Comparison of ENCODE assay signal across 25 cellular contexts in genomic region chr2:85988914-85989270, GRCh38.
DNase-seq lines count a peak whose midpoint lies in the region; ATAC-seq, FAIRE-seq and TF ChIP-seq lines count a peak whose summit lies in the region.
"Had no signal": no experiment of that assay in that cellular context is flagged by ENCODE, and none has a peak within 500 bp of the region (broad histone marks: within the 10 kb centered on the region; RNA-seq: fewer than 3 reads in every experiment).

No MANE protein-coding gene starts in this region.

- BruUV-seq in K562 (replicated peaks; lab: Mats Ljungman, UMichigan) = no TSS peak

- no peaks in the 10 kb centered on the region for H3K9me3 ChIP-seq in SK-N-MC (ENCODE audit: low read depth, low read length)
- no peaks in the 10 kb centered on the region for H3K9me3 ChIP-seq in K562 (replicated peaks; ENCODE audit: control insufficient read depth, insufficient read depth, low read depth, low read length)
- no peaks in the 10 kb centered on the region for H3K9me3 ChIP-seq in muscle layer of colon (ENCODE audit: low read length)
- H3K9me3 ChIP-seq: body of pancreas had no signal

- H3K36me3 ChIP-seq in SK-N-MC (ENCODE audit: insufficient read depth, low read length) = no peaks in the 10 kb centered on the region
- no peaks in the 10 kb centered on the region for H3K36me3 ChIP-seq in K562 (ENCODE audit: control insufficient read depth, insufficient read depth, low read length)
- H3K36me3 ChIP-seq in muscle layer of colon (ENCODE audit: insufficient read depth, low read length) = no peaks in the 10 kb centered on the region

- no peak for DNase-seq in SK-N-MC (ENCODE audit: low read depth, low spot score)
- peak in 1 of 4 experiments; percentile 20 for DNase-seq in K562 (ENCODE audit: extremely low read depth in 1 of 4, low spot score in 3 of 4)
- no peak for DNase-seq in GM19239 (ENCODE audit: insufficient read length, low spot score)
- DNase-seq in posterior vena cava (ENCODE audit: low spot score) = no peak
- no peak for DNase-seq in DMS153 (lab: John Stamatoyannopoulos, UW)
- DNase-seq: activated CD4-positive, CD25-positive, alpha-beta regulatory T cell treated with anti-CD3 and anti-CD28 coated beads, Interleukin-2, amount 50 U/mL, for 72 hours; activated CD8-positive, alpha-beta memory T cell treated with anti-CD3 and anti-CD28 coated beads, Interleukin-2, amount 10 ng/mL, durations not matched to agents 7 days and 5 days; activated naive CD8-positive, alpha-beta T cell treated with anti-CD3 and anti-CD28 coated beads, Interleukin-2, amount 10 ng/mL, durations not matched to agents 7 days and 5 days; AML-193; body of pancreas; CD8-positive, alpha-beta memory T cell; DMS53; effector memory CD4-positive, alpha-beta T cell; GDM1; kidney glomerular epithelial cell; NCI-H1092; NCI-H2029; NCI-H345; OCI-M1; retina; SHP77 treated with DMSO at 0.1 percent for 48 hours had no signal

- no peaks in the 10 kb centered on the region for H3K27me3 ChIP-seq in K562 (ENCODE audit: control insufficient read depth in 2 of 2, insufficient read depth in 2 of 2, low read length in 2 of 2)
- H3K27me3 ChIP-seq in muscle layer of colon (ENCODE audit: control insufficient read depth in 1 of 2, insufficient read depth in 2 of 2, low read length in 2 of 2) = no peaks in the 10 kb centered on the region
- H3K27me3 ChIP-seq: body of pancreas had no signal

- no peak for TF ChIP-seq RAD21 in K562 (CRISPR knock-in tag; conservative IDR thresholded peaks at IDR 0.05 in 1 of 2, IDR thresholded peaks at IDR 0.05 in 1 of 2)

- H3K4me1 Mint-ChIP-seq in stimulated activated memory B cell treated with anti-CD40 and anti-IgM and Interleukin-4, amounts not matched to agents 10 μg/mL and 1 μg/mL and 100 μg/mL, for 72 hours = peaks cover 13% of the 10 kb centered on the region

- in situ Hi-C loops in K562 (cut with MboI) = no loop called here

- peak overlapping the region; percentile 18 for H3K27ac Mint-ChIP-seq in stimulated activated memory B cell treated with anti-CD40 and anti-IgM and Interleukin-4, amounts not matched to agents 10 μg/mL and 1 μg/mL and 100 μg/mL, for 72 hours
- H3K27ac Mint-ChIP-seq: activated CD8-positive, alpha-beta memory T cell treated with anti-CD3 and anti-CD28 coated beads, Interleukin-2, amount 10 ng/mL, durations not matched to agents 7 days and 5 days had no signal

- H3K79me2 ChIP-seq in K562 (ENCODE audit: control insufficient read depth, insufficient read depth, low read length) = no peaks in the 10 kb centered on the region

- POLR2A ChIA-PET in K562 (lab: Yijun Ruan, JAX) = interaction anchor here (0.5 to 2.9 kb wide), 8 partner anchors 10 to 488 kb away, joined by 3 to 15 read pairs (median 3); no protein-coding TSS in a partner anchor

- no peak for FAIRE-seq in K562 (lab: Jason Lieb, UNC)
- no peak for FAIRE-seq in GM19239 (lab: Jason Lieb, UNC)
- FAIRE-seq: GM18507 had no signal

- no peak for TF ChIP-seq POLR2A in K562 (conservative IDR thresholded peaks at IDR 0.05)

- no peaks in the 10 kb centered on the region for H3K27me3 Mint-ChIP-seq in stimulated activated memory B cell treated with anti-CD40 and anti-IgM and Interleukin-4, amounts not matched to agents 10 μg/mL and 1 μg/mL and 100 μg/mL, for 72 hours
- H3K27me3 Mint-ChIP-seq: activated CD8-positive, alpha-beta memory T cell treated with anti-CD3 and anti-CD28 coated beads, Interleukin-2, amount 10 ng/mL, durations not matched to agents 7 days and 5 days; CD8-positive, alpha-beta memory T cell had no signal

- no peak for TF ChIP-seq EP300 in K562 (IDR thresholded peaks at IDR 0.05; ENCODE audit: low read length)

- no peaks in the 10 kb centered on the region for H3K9me3 Mint-ChIP-seq in stimulated activated memory B cell treated with anti-CD40 and anti-IgM and Interleukin-4, amounts not matched to agents 10 μg/mL and 1 μg/mL and 100 μg/mL, for 72 hours
- H3K9me3 Mint-ChIP-seq: CD8-positive, alpha-beta memory T cell had no signal

- H3K36me3 Mint-ChIP-seq in stimulated activated memory B cell treated with anti-CD40 and anti-IgM and Interleukin-4, amounts not matched to agents 10 μg/mL and 1 μg/mL and 100 μg/mL, for 72 hours = no peaks in the 10 kb centered on the region
- H3K36me3 Mint-ChIP-seq: CD8-positive, alpha-beta memory T cell had no signal

- H3K27ac ChIP-seq in SK-N-MC (0 out of 2 replicates have a peak overlapping the region, but pooled peaks have one; percentile 25), K562 (ENCODE audit: extremely low read depth, low read depth, low read length) (peak overlapping the region; percentile 43; the same call in 1 of the 3 replicates), muscle layer of colon (ENCODE audit: low read depth, low read length) (peak overlapping the region; percentile 69)

- no peak overlapping the region for H3K4me3 Mint-ChIP-seq in stimulated activated memory B cell treated with anti-CD40 and anti-IgM and Interleukin-4, amounts not matched to agents 10 μg/mL and 1 μg/mL and 100 μg/mL, for 72 hours
- H3K4me3 Mint-ChIP-seq: activated CD8-positive, alpha-beta memory T cell treated with anti-CD3 and anti-CD28 coated beads, Interleukin-2, amount 10 ng/mL, durations not matched to agents 7 days and 5 days; activated naive CD8-positive, alpha-beta T cell treated with anti-CD3 and anti-CD28 coated beads, Interleukin-2, amount 10 ng/mL, durations not matched to agents 7 days and 5 days; CD8-positive, alpha-beta memory T cell had no signal

- no peak overlapping the region for H3K9ac ChIP-seq in SK-N-MC (ENCODE audit: insufficient read length)
- peak overlapping the region; percentile 29 to 43; a peak in 2 of 4 replicates for H3K9ac ChIP-seq in K562 (ENCODE audit: insufficient read depth in 1 of 2, low read depth in 2 of 2, low read length in 2 of 2)
- no peak overlapping the region for H3K9ac ChIP-seq in muscle layer of colon (ENCODE audit: low read length)

- intact Hi-C loops in K562 (cut with micrococcal nuclease) = no loop called here
- intact Hi-C loops in posterior vena cava (cut with DNase I) = no loop called here

- CTCF ChIA-PET in K562 (lab: Yijun Ruan, JAX; ENCODE audit: low intra/inter-chr PET ratio) = no interaction called here

- peak; percentile 40; the same call in 2 of the 3 replicates for ATAC-seq in K562
- no peak for ATAC-seq in stimulated activated memory B cell treated with anti-CD40 and anti-IgM and Interleukin-4, amounts not matched to agents 10 μg/mL and 1 μg/mL and 100 μg/mL, for 72 hours
- ATAC-seq: activated CD8-positive, alpha-beta memory T cell treated with anti-CD3 and anti-CD28 coated beads, Interleukin-2, amount 10 ng/mL, durations not matched to agents 7 days and 5 days; body of pancreas; esophagus mucosa had no signal

- H4K20me1 ChIP-seq in K562 (replicated peaks; ENCODE audit: control insufficient read depth, insufficient read depth, low read length) = no peaks in the 10 kb centered on the region

- H2AFZ ChIP-seq in K562 (ENCODE audit: low read depth, low read length) = peak overlapping the region; percentile 89

- H3K4me3 ChIP-seq in SK-N-MC = no peak overlapping the region
- H3K4me3 ChIP-seq in K562 = no peak overlapping the region
- H3K4me3 ChIP-seq in muscle layer of colon (ENCODE audit: low read depth in 1 of 2, low read length in 2 of 2) = no peak overlapping the region
- H3K4me3 ChIP-seq: body of pancreas had no signal

- TF ChIP-seq CTCF in K562 (IDR thresholded peaks at IDR 0.05 in 2 of 3, conservative IDR thresholded peaks at IDR 0.05 in 1 of 3; ENCODE audit: insufficient read depth in 2 of 3, low read depth in 1 of 3, low read length in 3 of 3) = no peak

- H3K4me1 ChIP-seq in K562 (replicated peaks in 1 of 2; ENCODE audit: control insufficient read depth in 2 of 2, insufficient read depth in 2 of 2, low read length in 2 of 2) = peaks cover 30 to 42% of the 10 kb centered on the region in 2 experiments
- peaks cover 23% of the 10 kb centered on the region for H3K4me1 ChIP-seq in muscle layer of colon (ENCODE audit: insufficient read depth, low read length)

- no peaks in the 10 kb centered on the region for H3K9me1 ChIP-seq in K562 (ENCODE audit: control insufficient read depth, insufficient read depth, low read length)

- 0 out of 2 replicates have a peak overlapping the region, but pooled peaks have one; percentile 32 for H3K4me2 ChIP-seq in K562 (ENCODE audit: insufficient read depth, low read length)

- 57% methylated on average over 7 of the region's 7 CpGs for WGBS in K562 (ENCODE audit: insufficient coverage, low coverage, missing lambda C conversion rate)

TF ChIP-seq in K562, 482 proteins besides CTCF, POLR2A, EP300 and RAD21 (continues in another document):
- TF ChIP-seq MCM7 (IDR thresholded peaks at IDR 0.05) = no peak
- peak; percentile 58 for TF ChIP-seq ZBTB7A (IDR thresholded peaks at IDR 0.05; ENCODE audit: borderline replicate concordance, control insufficient read depth, low read depth, low read length)
- TF ChIP-seq NFE2 (IDR thresholded peaks at IDR 0.05; ENCODE audit: low read depth) = peak; percentile 63
- TF ChIP-seq DLX4 (CRISPR knock-in tag; IDR thresholded peaks at IDR 0.05) = no peak
- TF ChIP-seq PBX2 (CRISPR knock-in tag; IDR thresholded peaks at IDR 0.05; ENCODE audit: low read depth) = no peak
- 0 out of 2 replicates have a peak, but pooled peaks have one; percentile 25 for TF ChIP-seq PBX2 (tag; conservative IDR thresholded peaks at IDR 0.05; ENCODE audit: low read depth)
- TF ChIP-seq SMARCA5 (IDR thresholded peaks at IDR 0.05) = no peak
- no peak for TF ChIP-seq RFX1 (IDR thresholded peaks at IDR 0.05)

Comparison
In these comparisons a context has a peak if more than half of its experiments do, and no peak if none do; other contexts are left out.
1. H3K9ac ChIP-seq: peak in K562 (2 of 2); none in SK-N-MC (single experiment) and muscle layer of colon (single experiment).
2. Peak in every context shown above with its lines, with median percentiles within 50 percentile points of each other: H3K27ac ChIP-seq.